Comparison of ENCODE assay signal across 8 cellular contexts in genomic region chr20:31572042-31572700, GRCh38. TPM values are rescaled to one million over a fixed set of nuclear protein-coding genes. Genes with fewer than 3 reads are reported as not detected.
DNase-seq lines count a peak whose midpoint lies in the region; ATAC-seq and TF ChIP-seq lines count a peak whose summit lies in the region.

No MANE protein-coding gene starts in this region.

- H3K9me3 ChIP-seq in body of pancreas (no peaks in the 10 kb centered on the region), mesodermal cell (ENCODE audit: control insufficient read depth, low read length) (no peaks in the 10 kb centered on the region)

- H3K27ac ChIP-seq in body of pancreas (peak overlapping the region; percentile 92 to 96 (median 94)), mesodermal cell (ENCODE audit: low read depth, low read length, severe bottlenecking) (peak overlapping the region; percentile 97)

- peak overlapping the region; percentile 85 for H3K4me3 Mint-ChIP-seq in T-helper 1 cell treated with Interleukin-12 subunit alpha and Interleukin-12 subunit beta and Interleukin-4 antibody, amounts not matched to agents 30 μg/mL and 1 μg/mL, for 36 hours

- DNase-seq in T-helper 1 cell (no peak), NAMALWA (ENCODE audit: low spot score) (peak; percentile 56), body of pancreas (no peak), iPS-NIHi7 (ENCODE audit: extremely low spot score) (no peak)

- peaks cover 30% of the 10 kb centered on the region for H3K4me1 ChIP-seq in body of pancreas
- peaks cover 48% of the 10 kb centered on the region for H3K4me1 ChIP-seq in mesodermal cell (ENCODE audit: control insufficient read depth, insufficient read depth, low read length, poor library complexity, severe bottlenecking)

- peaks cover 27% of the 10 kb centered on the region for H3K4me1 Mint-ChIP-seq in T-helper 1 cell treated with Interleukin-12 subunit alpha and Interleukin-12 subunit beta and Interleukin-4 antibody, amounts not matched to agents 30 μg/mL and 1 μg/mL, for 36 hours (ENCODE audit: low read depth)

- peaks cover 0 to 4% of the 10 kb centered on the region in 2 donors for H3K36me3 ChIP-seq in body of pancreas (replicated peaks in 1 of 2; ENCODE audit: insufficient read depth in 1 of 2, low read depth in 2 of 2)
- H3K36me3 ChIP-seq in mesodermal cell (ENCODE audit: control insufficient read depth, insufficient read depth, low read length) = peaks cover 20% of the 10 kb centered on the region

- no peaks in the 10 kb centered on the region for H3K27me3 Mint-ChIP-seq in T-helper 1 cell treated with Interleukin-12 subunit alpha and Interleukin-12 subunit beta and Interleukin-4 antibody, amounts not matched to agents 30 μg/mL and 1 μg/mL, for 36 hours (ENCODE audit: low read depth)

- no peak for TF ChIP-seq POLR2A in body of pancreas (IDR thresholded peaks at IDR 0.05)

- intact Hi-C loops in body of pancreas (cut with DNase I) = no loop called here

- H3K36me3 Mint-ChIP-seq in T-helper 1 cell treated with Interleukin-12 subunit alpha and Interleukin-12 subunit beta and Interleukin-4 antibody, amounts not matched to agents 30 μg/mL and 1 μg/mL, for 36 hours (ENCODE audit: low read depth) = peaks cover 8% of the 10 kb centered on the region

- H3K4me3 ChIP-seq in body of pancreas = no peak overlapping the region
- H3K4me3 ChIP-seq in mesodermal cell (ENCODE audit: extremely low read depth, insufficient read depth, low read length, poor library complexity, severe bottlenecking) = peak overlapping the region; percentile 35

- no peak for TF ChIP-seq CTCF in body of pancreas (IDR thresholded peaks at IDR 0.05)

- no peaks in the 10 kb centered on the region for H3K27me3 ChIP-seq in body of pancreas

- H3K9me3 Mint-ChIP-seq in T-helper 1 cell treated with Interleukin-12 subunit alpha and Interleukin-12 subunit beta and Interleukin-4 antibody, amounts not matched to agents 30 μg/mL and 1 μg/mL, for 36 hours = no peaks in the 10 kb centered on the region

- peak overlapping the region; percentile 88 for H3K27ac Mint-ChIP-seq in T-helper 1 cell treated with Interleukin-12 subunit alpha and Interleukin-12 subunit beta and Interleukin-4 antibody, amounts not matched to agents 30 μg/mL and 1 μg/mL, for 36 hours

- ATAC-seq in body of pancreas = peak; percentile 19
- no peak for ATAC-seq in HG03159 (IDR thresholded peaks at IDR 0.05; ENCODE audit: unreplicated experiment)
- no peak for ATAC-seq in GM18907 (IDR thresholded peaks at IDR 0.05; ENCODE audit: unreplicated experiment)

- WGBS in body of pancreas, 2 donors = 15 to 23% methylated on average over 17 of the region's 17 CpGs
- 37 to 42% methylated on average over 13 to 14 of the region's 17 CpGs for whole genome bisulfite sequencing in mesodermal cell (ENCODE audit: insufficient coverage in 2 of 2), 2 experiments

RNA-seq across cellular contexts. Expression of gene ID1, which starts 32.9 kb away (rescaled TPM):
- 100 to 1,000 TPM; 169 to 245 TPM for total RNA-seq in body of pancreas
- 455 TPM for polyA plus RNA-seq in mesodermal cell (2013, experiment 1 of 2)
- polyA plus RNA-seq in mesodermal cell (2013, experiment 2 of 2) = 320 TPM

RNA-seq across cellular contexts. Expression of gene HM13, which starts 57.9 kb away (rescaled TPM):
- total RNA-seq in body of pancreas = 10 to 100 TPM; 73.2 to 79.4 TPM
- polyA plus RNA-seq in mesodermal cell (2013, experiment 1 of 2) = 110 TPM
- 92.7 TPM for polyA plus RNA-seq in mesodermal cell (2013, experiment 2 of 2)
